Comparison of ENCODE assay signal across 18 cellular contexts in the genomic region with DNA sequence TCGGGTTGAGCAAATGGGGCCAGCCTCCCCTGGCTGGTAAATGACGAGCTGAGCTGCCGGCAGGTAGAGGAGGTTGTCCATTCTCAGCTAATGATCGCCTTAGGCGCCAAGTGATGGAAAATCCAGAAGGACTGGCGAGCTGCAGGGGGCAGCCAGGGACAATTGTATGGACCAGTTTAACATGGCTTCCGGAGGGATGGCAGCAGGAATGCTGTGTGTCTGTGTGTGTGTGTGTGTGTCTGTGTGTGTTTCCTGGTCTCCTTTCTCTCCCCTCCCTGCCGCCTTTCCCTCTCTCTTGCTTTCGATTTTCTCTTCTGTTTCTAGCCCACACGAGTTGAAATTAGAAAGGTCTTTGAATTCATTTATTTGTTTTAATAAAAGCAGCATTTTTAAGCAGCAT. TPM values are rescaled to one million over a fixed set of nuclear protein-coding genes. Genes with fewer than 3 reads are reported as not detected.
DNase-seq lines count a peak whose midpoint lies in the region; ATAC-seq and TF ChIP-seq lines count a peak whose summit lies in the region.
"Had no signal": no experiment of that assay in that cellular context is flagged by ENCODE, and none has a peak within 500 bp of the region (broad histone marks: within the 10 kb centered on the region; RNA-seq: fewer than 3 reads in every experiment).

No MANE protein-coding gene starts in this region.

- ATAC-seq in GM23338, result no peak
- ATAC-seq: Right ventricle myocardium inferior had no signal

- H4K20me1 ChIP-seq in GM23338 (replicated peaks; ENCODE audit: insufficient read depth), result no peaks in the 10 kb centered on the region
- H4K20me1 ChIP-seq in neural progenitor cell (ENCODE audit: low read depth), result peaks cover 23% of the 10 kb centered on the region

- no peak overlapping the region for H3K27ac ChIP-seq in GM23338 (ENCODE audit: low read depth)
- H3K27ac ChIP-seq in HUES48 (ENCODE audit: low read depth, low read length), result no peak overlapping the region
- no peak overlapping the region for H3K27ac ChIP-seq in endodermal cell (ENCODE audit: low read depth, low read length)
- H3K27ac ChIP-seq in neural progenitor cell, result no peak overlapping the region
- H3K27ac ChIP-seq in Peyer's patch, result no peak overlapping the region
- H3K27ac ChIP-seq: C4-2B had no signal

- TF ChIP-seq POLR2A in Peyer's patch (IDR thresholded peaks at IDR 0.05), result no peak

- in situ Hi-C loops in GM13977 (cut with MboI; ENCODE audit: low pct_unique_long_range_greater_than_20kb, low sequenced_read_pairs, unreplicated experiment), result no loop called here

- H3K27me3 ChIP-seq in GM23338 (ENCODE audit: insufficient read depth), result peaks cover 34% of the 10 kb centered on the region
- peaks cover 36% of the 10 kb centered on the region for H3K27me3 ChIP-seq in HUES48 (ENCODE audit: control insufficient read depth, insufficient read depth, low read length)
- peaks cover 22% of the 10 kb centered on the region for H3K27me3 ChIP-seq in endodermal cell (ENCODE audit: control insufficient read depth, insufficient read depth, low read length, poor library complexity, severe bottlenecking)
- peaks cover 65% of the 10 kb centered on the region for H3K27me3 ChIP-seq in neural progenitor cell
- H3K27me3 ChIP-seq in Peyer's patch, result no peaks in the 10 kb centered on the region

- DNase-seq in GM23338 (ENCODE audit: low spot score) (peak; percentile 43), endodermal cell (peak; percentile 83), neural progenitor cell (ENCODE audit: low spot score) (peak; percentile 58), NK-92 (lab: John Stamatoyannopoulos, UW; ENCODE audit: unreplicated experiment) (no peak), GM13977 (ENCODE audit: low spot score) (no peak), Peyer's patch (no peak)
- DNase-seq: DMS79; KG1; NCI-H1436; NCI-H2029 treated with DMSO at 0.1 percent for 48 hours; NCI-H2171; NCI-H446 treated with DMSO at 0.1 percent for 48 hours; NCI-H69; NK-92 treated with Interleukin-12 subunit alpha and Interleukin-12 subunit beta, amount 100 ng/mL, for 24 hours had no signal

- no peak overlapping the region for H2AFZ ChIP-seq in GM23338
- H2AFZ ChIP-seq in neural progenitor cell (replicated peaks), result no peak overlapping the region

- no peaks in the 10 kb centered on the region; the same call in 1 of the 2 replicates for H3K9me3 ChIP-seq in HUES48 (ENCODE audit: control insufficient read depth, insufficient read depth, low read length)
- H3K9me3 ChIP-seq in endodermal cell (ENCODE audit: control insufficient read depth, low read length), result no peaks in the 10 kb centered on the region
- no peaks in the 10 kb centered on the region for H3K9me3 ChIP-seq in neural progenitor cell (ENCODE audit: low read depth)
- no peaks in the 10 kb centered on the region for H3K9me3 ChIP-seq in Peyer's patch
- H3K9me3 ChIP-seq: HAP-1 had no signal

- H3K4me3 ChIP-seq in GM23338 (no peak overlapping the region), HUES48 (ENCODE audit: low read depth, low read length) (0 out of 2 replicates have a peak overlapping the region, but pooled peaks have one; percentile 21), endodermal cell (ENCODE audit: low read length) (no peak overlapping the region), neural progenitor cell (no peak overlapping the region), Peyer's patch (no peak overlapping the region)
- H3K4me3 ChIP-seq: HAP-1 had no signal

- H3K27me3 Mint-ChIP-seq in GM23338 (ENCODE audit: insufficient read depth, low read depth, poor library complexity) (peaks cover 30% of the 10 kb centered on the region), endodermal cell (ENCODE audit: insufficient read depth) (peaks cover 65% of the 10 kb centered on the region), neural progenitor cell (ENCODE audit: insufficient read depth, low read depth) (peaks cover 9% of the 10 kb centered on the region)

- H3K4me2 ChIP-seq in GM23338 (peak overlapping the region; percentile 48; the same call in 1 of the 2 replicates), neural progenitor cell (no peak overlapping the region)

- H3K9ac ChIP-seq in HUES48 (ENCODE audit: low read depth, low read length), result no peak overlapping the region
- no peak overlapping the region for H3K9ac ChIP-seq in endodermal cell (ENCODE audit: extremely low read depth, low read length, poor library complexity, severe bottlenecking)
- no peak overlapping the region for H3K9ac ChIP-seq in neural progenitor cell

- H3K4me3 Mint-ChIP-seq in GM23338 (peak overlapping the region; percentile 33; the same call in 1 of the 3 replicates), endodermal cell (no peak overlapping the region), neural progenitor cell (no peak overlapping the region)

- H3K4me1 Mint-ChIP-seq in GM23338, result peaks cover 40% of the 10 kb centered on the region
- peaks cover 43% of the 10 kb centered on the region for H3K4me1 Mint-ChIP-seq in endodermal cell
- H3K4me1 Mint-ChIP-seq in neural progenitor cell, result peaks cover 41% of the 10 kb centered on the region

- H3K27ac Mint-ChIP-seq in GM23338, result no peak overlapping the region
- no peak overlapping the region for H3K27ac Mint-ChIP-seq in endodermal cell
- no peak overlapping the region for H3K27ac Mint-ChIP-seq in neural progenitor cell

- H3K79me2 ChIP-seq in GM23338 (replicated peaks; ENCODE audit: insufficient read depth) (peaks cover 10% of the 10 kb centered on the region; the same call in 1 of the 2 replicates), neural progenitor cell (ENCODE audit: low read depth) (no peaks in the 10 kb centered on the region)

- 66% methylated on average over 6 of the region's 10 CpGs; no CpG with 5 or more reads in 1 of the 2 experiments for WGBS in endodermal cell (ENCODE audit: insufficient coverage in 1 of 2, insufficient read length in 1 of 2), 2 experiments

- H3K9me3 Mint-ChIP-seq in GM23338 (no peaks in the 10 kb centered on the region), endodermal cell (no peaks in the 10 kb centered on the region), neural progenitor cell (peaks cover 9% of the 10 kb centered on the region)

- H3K4me1 ChIP-seq in GM23338 (ENCODE audit: insufficient read depth) (peaks cover 13% of the 10 kb centered on the region), HUES48 (ENCODE audit: control insufficient read depth, insufficient read depth, low read length) (peaks cover 19% of the 10 kb centered on the region), endodermal cell (ENCODE audit: control insufficient read depth, insufficient read depth, low read length) (no peaks in the 10 kb centered on the region), neural progenitor cell (peaks cover 40% of the 10 kb centered on the region), Peyer's patch (peaks cover 0 to 11% (median 0%) of the 10 kb centered on the region in 4 donors)

- peaks cover 15% of the 10 kb centered on the region; the same call in 1 of the 3 replicates for H3K36me3 Mint-ChIP-seq in GM23338 (ENCODE audit: low read depth)
- H3K36me3 Mint-ChIP-seq in endodermal cell (ENCODE audit: low read depth), result no peaks in the 10 kb centered on the region
- H3K36me3 Mint-ChIP-seq in neural progenitor cell, result no peaks in the 10 kb centered on the region

- TF ChIP-seq CTCF in GM23338 (conservative IDR thresholded peaks at IDR 0.05; ENCODE audit: low read depth in 2 of 2), result no peak
- TF ChIP-seq CTCF in endodermal cell (conservative IDR thresholded peaks at IDR 0.05), result no peak
- no peak for TF ChIP-seq CTCF in neural progenitor cell (IDR thresholded peaks at IDR 0.05)
- no peak for TF ChIP-seq CTCF in GM13977 (IDR thresholded peaks at IDR 0.05; ENCODE audit: extremely low read depth, insufficient read depth, missing control alignments)
- TF ChIP-seq CTCF in Peyer's patch (IDR thresholded peaks at IDR 0.05), result no peak

- H3F3A ChIP-seq in GM23338 (replicated peaks; ENCODE audit: low read depth) (no peaks in the 10 kb centered on the region), neural progenitor cell (ENCODE audit: low read depth) (peaks cover 51% of the 10 kb centered on the region)

- H3K9me2 ChIP-seq in GM23338 (ENCODE audit: insufficient read depth), result no peaks in the 10 kb centered on the region

- H3K36me3 ChIP-seq in GM23338 (ENCODE audit: insufficient read depth), result no peaks in the 10 kb centered on the region
- no peaks in the 10 kb centered on the region for H3K36me3 ChIP-seq in HUES48 (ENCODE audit: control insufficient read depth, insufficient read depth, low read length)
- H3K36me3 ChIP-seq in endodermal cell (ENCODE audit: control insufficient read depth, insufficient read depth, low read length), result no peaks in the 10 kb centered on the region
- no peaks in the 10 kb centered on the region for H3K36me3 ChIP-seq in neural progenitor cell
- H3K36me3 ChIP-seq in Peyer's patch, result no peaks in the 10 kb centered on the region

TF ChIP-seq in GM23338, 12 proteins besides CTCF, POLR2A, EP300 and RAD21 (continues in another document):
- TF ChIP-seq ZNF114 (CRISPR knock-in tag; IDR thresholded peaks at IDR 0.05), result no peak

RNA-seq across cellular contexts. Expression of gene BCOR, which starts 45.2 kb away (rescaled TPM):
- 60.8 TPM in 2 replicates for total RNA-seq in GM23338 (2014; rRNA removed; shearing (Covaris generic))
- 25.5 and 25.8 TPM in 2 replicates for polyA plus RNA-seq in GM23338 (2016; fragmentation: Nextera tagmentation; extraction: Ambion mirVana)
- 10 to 100 TPM; 31.3 to 37.9 TPM for total RNA-seq in endodermal cell
- polyA plus RNA-seq in endodermal cell (2013, experiment 1 of 2), result 31.8 TPM
- 30.2 TPM for polyA plus RNA-seq in endodermal cell (2013, experiment 2 of 2)
- 29.5 and 32.4 TPM in 2 replicates for total RNA-seq in neural progenitor cell (ENCODE audit: low replicate concordance)
- total RNA-seq in Peyer's patch, result 10 to 100 TPM; 19.8 to 32.2 (median 26.0) TPM

Comparison
In these comparisons a context has a peak if more than half of its experiments do, and no peak if none do; other contexts are left out.
1. DNase-seq: peak in GM23338 (single experiment), endodermal cell (single experiment) and neural progenitor cell (single experiment); none in NK-92 (single experiment), GM13977 (single experiment) and Peyer's patch (0 of 3).